ENCODE assay signal across 23 cellular contexts in the genomic region with DNA sequence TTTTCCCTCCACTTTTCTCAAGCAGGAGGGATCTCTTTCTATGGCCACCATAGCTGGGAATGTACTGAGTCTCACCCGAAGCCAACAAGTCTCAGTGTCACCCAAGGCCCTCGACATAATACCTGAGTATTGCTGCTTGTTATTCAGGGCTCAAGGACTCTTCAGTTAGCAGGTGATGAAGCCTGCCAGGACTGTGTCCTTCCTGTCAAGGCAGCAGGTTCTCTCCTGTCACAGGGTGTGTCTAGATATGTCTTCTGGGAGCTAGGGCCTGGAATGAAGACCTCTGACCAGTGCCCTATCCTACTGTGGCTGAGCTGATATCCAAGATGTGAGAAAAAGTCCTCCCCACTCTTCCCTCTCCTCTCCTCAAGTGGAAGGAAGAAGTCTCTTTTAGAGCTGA.
"Had no signal": no experiment of that assay in that cellular context is flagged by ENCODE, and none has a peak within 500 bp of the region (broad histone marks: within the 10 kb centered on the region; RNA-seq: fewer than 3 reads in every experiment).

No MANE protein-coding gene starts in this region.

- H3K36me3 ChIP-seq: esophagus muscularis mucosa, gastrocnemius medialis, heart right ventricle, neural progenitor cell, ovary, right atrium auricular region, sigmoid colon, suprapubic skin, tibial artery, upper lobe of left lung, vagina had no signal

- H3K4me3 ChIP-seq: esophagus muscularis mucosa, gastrocnemius medialis, heart right ventricle, neural progenitor cell, ovary, right atrium auricular region, sigmoid colon, skin epidermis, suprapubic skin, tibial artery, upper lobe of left lung, vagina had no signal

- H3K27me3 ChIP-seq: esophagus muscularis mucosa, gastrocnemius medialis, neural progenitor cell, ovary, right atrium auricular region, sigmoid colon, suprapubic skin, tibial artery, upper lobe of left lung, vagina had no signal

- DNase-seq: effector memory CD8-positive, alpha-beta T cell; gastrocnemius medialis; heart right ventricle; hypothalamus; kidney glomerular epithelial cell; midbrain; nucleus accumbens; ovary; sigmoid colon; stimulated activated CD4-positive, alpha-beta T cell treated with anti-CD3 and anti-CD28 coated beads, Interleukin-12 subunit alpha, Interleukin-12 subunit beta, amount 100 ng/mL, for 4 hours; stimulated activated CD4-positive, alpha-beta T cell treated with anti-CD3 and anti-CD28 coated beads, Interleukin-2, amount 100 ng/mL, for 48 hours; stimulated activated naive CD8-positive, alpha-beta T cell treated with anti-CD3 and anti-CD28 coated beads, Interleukin-15, Interleukin-2, amounts not matched to agents 100 U/mL and 50 U/mL, for 24 hours; tibial artery had no signal

- H3K9me3 ChIP-seq: ovary, sigmoid colon, suprapubic skin, vagina had no signal

- H3K4me1 ChIP-seq: esophagus muscularis mucosa, gastrocnemius medialis, heart right ventricle, neural progenitor cell, right atrium auricular region, sigmoid colon, suprapubic skin, tibial artery, upper lobe of left lung, vagina had no signal

- H3K27ac ChIP-seq: epithelial cell of prostate, esophagus muscularis mucosa, gastrocnemius medialis, heart right ventricle, neural progenitor cell, ovary, right atrium auricular region, sigmoid colon, skin epidermis, suprapubic skin, tibial artery, upper lobe of left lung, vagina had no signal

- FAIRE-seq: islet of Langerhans had no signal

- ATAC-seq: effector memory CD8-positive, alpha-beta T cell; gastrocnemius medialis; heart right ventricle; natural killer cell treated with Interleukin-12 subunit alpha and Interleukin-12 subunit beta and Interleukin-15 and Interleukin-18, amount 100 ng/mL, for 72 hours; stimulated activated naive CD8-positive, alpha-beta T cell treated with anti-CD3 and anti-CD28 coated beads, Interleukin-15, Interleukin-2, amounts not matched to agents 100 U/mL and 50 U/mL, for 24 hours had no signal
